In genomic region chr1:26122988-26123973, GRCh38 we compare ENCODE assay signal across 10 cellular contexts. TPM values are rescaled to one million over a fixed set of nuclear protein-coding genes. Genes with fewer than 3 reads are reported as not detected.
A peak's percentile ranks its signal among the peaks of the same experiment; 100 is the strongest.
DNase-seq lines count a peak whose midpoint lies in the region; ATAC-seq and TF ChIP-seq lines count a peak whose summit lies in the region.
"Had no signal": no experiment of that assay in that cellular context is flagged by ENCODE, and none has a peak within 500 bp of the region (broad histone marks: within the 10 kb centered on the region; RNA-seq: fewer than 3 reads in every experiment).

No MANE protein-coding gene starts in this region.

- H3K4me1 Mint-ChIP-seq in activated CD8-positive, alpha-beta T cell treated with anti-CD3 and anti-CD28 coated beads for 36 hours (ENCODE audit: low read depth), result peaks cover 62% of the 10 kb centered on the region

- no peaks in the 10 kb centered on the region for H3K27me3 Mint-ChIP-seq in activated CD8-positive, alpha-beta T cell treated with anti-CD3 and anti-CD28 coated beads for 36 hours

- peak; percentile 48 for ATAC-seq in activated CD8-positive, alpha-beta T cell treated with anti-CD3 and anti-CD28 coated beads for 36 hours
- ATAC-seq in GM18505 (IDR thresholded peaks at IDR 0.05; ENCODE audit: unreplicated experiment), result no peak

- no peaks in the 10 kb centered on the region for H3K9me2 ChIP-seq in Karpas-422 (replicated peaks; ENCODE audit: insufficient read depth, low read length)

- peaks cover 13% of the 10 kb centered on the region for H3K4me1 ChIP-seq in Karpas-422 (ENCODE audit: low read length)
- H3K4me1 ChIP-seq: prostate gland had no signal

- H3K4me2 ChIP-seq in Karpas-422 (ENCODE audit: low read depth, low read length, poor library complexity, severe bottlenecking), result no peak overlapping the region

- DNase-seq in AG08395 (ENCODE audit: low spot score) (peak; percentile 52), HCEC 1CT (peak; percentile 74), iris pigment epithelial cell (ENCODE audit: low read depth) (peak; percentile 78), Karpas-422 (no peak), lower leg skin (ENCODE audit: low spot score in 2 of 2) (no peak)
- peak; percentile 29 for DNase-seq in activated CD8-positive, alpha-beta T cell treated with anti-CD3 and anti-CD28 coated beads for 36 hours
- DNase-seq in central memory CD4-positive, alpha-beta T cell, result no peak
- DNase-seq: heart left ventricle had no signal

- H3K9me3 Mint-ChIP-seq in activated CD8-positive, alpha-beta T cell treated with anti-CD3 and anti-CD28 coated beads for 36 hours, result no peaks in the 10 kb centered on the region

- TF ChIP-seq CTCF in activated CD8-positive, alpha-beta T cell treated with anti-CD3 and anti-CD28 coated beads for 36 hours (IDR thresholded peaks at IDR 0.05), result no peak
- no peak for TF ChIP-seq CTCF in lower leg skin (IDR thresholded peaks at IDR 0.05)

- H3K79me2 ChIP-seq in Karpas-422 (ENCODE audit: low read length), result no peaks in the 10 kb centered on the region

- H3K4me3 Mint-ChIP-seq in activated CD8-positive, alpha-beta T cell treated with anti-CD3 and anti-CD28 coated beads for 36 hours, result no peak overlapping the region

- H3K27me3 ChIP-seq in Karpas-422 (ENCODE audit: low read length), result no peaks in the 10 kb centered on the region
- H3K27me3 ChIP-seq: heart left ventricle had no signal

- 64 to 72% methylated on average over 7 of the region's 7 CpGs for WGBS in lower leg skin, 2 donors

- no peak for TF ChIP-seq POLR2A in GM18505 (IDR thresholded peaks at IDR 0.05; ENCODE audit: borderline replicate concordance, extremely low read depth, insufficient read depth, insufficient read length)
- no peak for TF ChIP-seq POLR2A in lower leg skin (IDR thresholded peaks at IDR 0.05)

- H3K9ac ChIP-seq in Karpas-422 (ENCODE audit: low read length), result no peak overlapping the region

- H4K20me1 ChIP-seq in Karpas-422 (ENCODE audit: insufficient read depth, low read depth, low read length), result peaks cover 10% of the 10 kb centered on the region; the same call in 1 of the 2 replicates

- CTCF ChIA-PET in activated CD8-positive, alpha-beta T cell treated with anti-CD3 and anti-CD28 coated beads for 36 hours (lab: Charles Lee), result interaction anchor here (0.9 to 13.9 kb wide), 10 partner anchors 11 to 241 kb away, joined by 3 to 164 read pairs (median 6); partner anchors contain the start of genes CEP85, PDIK1L and ZNF593

- no peak overlapping the region for H2AFZ ChIP-seq in Karpas-422 (ENCODE audit: low read length)

- H3K27ac ChIP-seq in Karpas-422 (ENCODE audit: low read length), result no peak overlapping the region

- H3K36me3 Mint-ChIP-seq in activated CD8-positive, alpha-beta T cell treated with anti-CD3 and anti-CD28 coated beads for 36 hours (ENCODE audit: low read depth), result peaks cover 33% of the 10 kb centered on the region

- POLR2A ChIA-PET in activated CD8-positive, alpha-beta T cell treated with anti-CD3 and anti-CD28 coated beads for 36 hours (lab: Charles Lee), result interaction anchor here (1.0 to 2.0 kb wide), 3 partner anchors 9 to 35 kb away, joined by 3 to 11 read pairs (median 4); partner anchors contain the start of genes FAM110D and PDIK1L

- no peaks in the 10 kb centered on the region for H3K9me3 ChIP-seq in Karpas-422 (ENCODE audit: low read length)
- H3K9me3 ChIP-seq: heart left ventricle, prostate gland had no signal

- peaks cover 9% of the 10 kb centered on the region for H3K36me3 ChIP-seq in Karpas-422 (ENCODE audit: insufficient read depth, low read length)
- H3K36me3 ChIP-seq: prostate gland had no signal

- peak overlapping the region; percentile 88 for H3K27ac Mint-ChIP-seq in activated CD8-positive, alpha-beta T cell treated with anti-CD3 and anti-CD28 coated beads for 36 hours

- intact Hi-C loops in activated CD8-positive, alpha-beta T cell treated with anti-CD3 and anti-CD28 coated beads for 36 hours (cut with micrococcal nuclease), result no loop called here
- intact Hi-C loops in lower leg skin (cut with DNase I; ENCODE audit: low total_unique reads), result no loop called here

- no peak overlapping the region for H3K4me3 ChIP-seq in Karpas-422 (ENCODE audit: low read length)
- H3K4me3 ChIP-seq in lower leg skin (ENCODE audit: low read depth, poor library complexity, severe bottlenecking), result no peak overlapping the region
- H3K4me3 ChIP-seq: heart left ventricle, prostate gland had no signal

RNA-seq across cellular contexts. Expression of gene PDIK1L, which starts 11.7 kb away (rescaled TPM):
- 10 to 100 TPM; 11.7 to 13.4 TPM for total RNA-seq in activated CD8-positive, alpha-beta T cell treated with anti-CD3 and anti-CD28 coated beads for 36 hours
- total RNA-seq in Karpas-422 (2014; rRNA removed; shearing (Covaris generic); ENCODE audit: low replicate concordance), result 7.0 and 11.0 TPM in 2 replicates
- total RNA-seq in lower leg skin, result 10 to 100 TPM; 14.0 to 16.7 (median 14.4) TPM

RNA-seq across cellular contexts. Expression of gene FAM110D, which starts 35.6 kb away (rescaled TPM):
- total RNA-seq in activated CD8-positive, alpha-beta T cell treated with anti-CD3 and anti-CD28 coated beads for 36 hours, result not detected
- not detected in 2 replicates for total RNA-seq in Karpas-422 (2014; rRNA removed; shearing (Covaris generic); ENCODE audit: low replicate concordance)
- 1 to 10 TPM in 3 of 4 donors, under 1 TPM in 1; 0.57 to 9.1 (median 3.2) TPM for total RNA-seq in lower leg skin

RNA-seq across cellular contexts. Expression of gene C1orf232, which starts 45.5 kb away (rescaled TPM):
- not detected for total RNA-seq in activated CD8-positive, alpha-beta T cell treated with anti-CD3 and anti-CD28 coated beads for 36 hours
- not detected in 2 replicates for total RNA-seq in Karpas-422 (2014; rRNA removed; shearing (Covaris generic); ENCODE audit: low replicate concordance)
- total RNA-seq in lower leg skin, result not detected
- total RNA-seq: heart left ventricle, prostate gland had no signal

RNA-seq across cellular contexts. Expression of gene ZNF593, which starts 46.4 kb away (rescaled TPM):
- total RNA-seq in activated CD8-positive, alpha-beta T cell treated with anti-CD3 and anti-CD28 coated beads for 36 hours, result 10 to 100 TPM; 40.9 to 41.1 TPM
- total RNA-seq in Karpas-422 (2014; rRNA removed; shearing (Covaris generic); ENCODE audit: low replicate concordance), result 58.5 and 133 TPM in 2 replicates
- total RNA-seq in lower leg skin, result 10 to 100 TPM; 17.4 to 49.3 (median 31.4) TPM

RNA-seq across cellular contexts. Expression of gene ZNF593OS, which starts 48.4 kb away (rescaled TPM):
- total RNA-seq in activated CD8-positive, alpha-beta T cell treated with anti-CD3 and anti-CD28 coated beads for 36 hours, result not detected
- 0.18 TPM in 1 of 2 replicates, not detected in the other for total RNA-seq in Karpas-422 (2014; rRNA removed; shearing (Covaris generic); ENCODE audit: low replicate concordance)
- total RNA-seq in lower leg skin, result not detected
- total RNA-seq: heart left ventricle, prostate gland had no signal

Comparison
In these comparisons a context has a peak if more than half of its experiments do, and no peak if none do; other contexts are left out.
1. DNase-seq: peak in AG08395 (single experiment), HCEC 1CT (single experiment), activated CD8-positive, alpha-beta T cell treated with anti-CD3 and anti-CD28 coated beads for 36 hours (single experiment) and iris pigment epithelial cell (single experiment); none in Karpas-422 (single experiment), central memory CD4-positive, alpha-beta T cell (single experiment) and lower leg skin (0 of 2).